ENCODE assay signal across 8 cellular contexts in the genomic region with DNA sequence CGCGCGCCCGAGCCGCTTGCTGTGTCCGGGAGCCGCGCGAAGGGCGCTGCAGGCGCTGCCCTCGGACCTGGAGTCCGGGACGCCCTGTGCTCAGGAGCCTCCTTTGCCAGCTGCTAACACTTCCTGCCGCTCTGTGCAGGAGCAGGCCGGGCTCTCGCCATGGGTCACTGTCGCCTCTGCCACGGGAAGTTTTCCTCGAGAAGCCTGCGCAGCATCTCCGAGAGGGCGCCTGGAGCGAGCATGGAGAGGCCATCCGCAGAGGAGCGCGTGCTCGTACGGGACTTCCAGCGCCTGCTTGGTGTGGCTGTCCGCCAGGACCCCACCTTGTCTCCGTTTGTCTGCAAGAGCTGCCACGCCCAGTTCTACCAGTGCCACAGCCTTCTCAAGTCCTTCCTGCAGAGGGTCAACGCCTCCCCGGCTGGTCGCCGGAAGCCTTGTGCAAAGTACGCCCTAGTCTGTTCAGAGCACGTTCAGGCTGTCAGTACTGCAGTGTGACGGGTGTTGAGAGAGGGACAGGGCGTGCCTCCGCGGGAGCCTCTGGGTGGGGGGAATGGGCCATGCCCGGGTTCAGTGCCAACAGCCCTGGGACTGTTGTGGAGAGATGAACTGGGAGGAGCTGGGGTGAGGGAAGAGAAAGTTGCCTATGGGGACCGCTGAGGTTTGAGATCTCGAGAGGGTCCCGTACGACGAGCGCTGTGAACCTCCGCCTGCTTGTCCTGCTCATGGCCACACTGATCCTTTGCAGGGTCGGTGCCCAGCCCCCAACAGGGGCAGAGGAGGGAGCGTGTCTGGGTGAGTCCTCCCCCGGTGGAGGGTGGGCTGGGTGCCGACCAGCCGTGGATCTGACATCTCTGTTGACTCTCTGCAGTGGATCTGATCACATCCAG. TPM values are rescaled to one million over a fixed set of nuclear protein-coding genes. Genes with fewer than 3 reads are reported as not detected.
DNase-seq lines count a peak whose midpoint lies in the region; ATAC-seq and TF ChIP-seq lines count a peak whose summit lies in the region.

No MANE protein-coding gene starts in this region.

- H3K36me3 ChIP-seq in SK-N-MC (ENCODE audit: insufficient read depth, low read length): no peaks in the 10 kb centered on the region; the same call in 1 of the 2 replicates

- peak overlapping the region; percentile 78 for H3K4me3 ChIP-seq in SK-N-MC
- peak overlapping the region; percentile 72 for H3K4me3 ChIP-seq in retinal pigment epithelial cell (ENCODE audit: low read length)

- H3K27ac Mint-ChIP-seq in CD4-positive, alpha-beta T cell: peak overlapping the region; percentile 98
- peak overlapping the region; percentile 84 to 93 for H3K27ac Mint-ChIP-seq in activated naive CD4-positive, alpha-beta T cell treated with anti-CD3 and anti-CD28 coated beads, Interleukin-2, amount 50 U/mL, for 72 hours

- H3K36me3 Mint-ChIP-seq in CD4-positive, alpha-beta T cell (ENCODE audit: low read depth): peaks cover 43% of the 10 kb centered on the region
- H3K36me3 Mint-ChIP-seq in activated naive CD4-positive, alpha-beta T cell treated with anti-CD3 and anti-CD28 coated beads, Interleukin-2, amount 50 U/mL, for 72 hours: peaks cover 16 to 17% of the 10 kb centered on the region in 2 donors

- H3K9ac ChIP-seq in SK-N-MC (ENCODE audit: insufficient read length): peak overlapping the region; percentile 37

- H3K27ac ChIP-seq in CD4-positive, alpha-beta T cell (ENCODE audit: low read depth, low read length): peak overlapping the region; percentile 94
- H3K27ac ChIP-seq in SK-N-MC: no peak overlapping the region

- H3K4me1 Mint-ChIP-seq in CD4-positive, alpha-beta T cell (ENCODE audit: low read depth): peaks cover 41% of the 10 kb centered on the region

- POLR2A ChIA-PET in CD4-positive, alpha-beta T cell (lab: Charles Lee): interaction anchor here (0.6 to 5.0 kb wide), 13 partner anchors 10 to 150 kb away, joined by 3 to 89 read pairs (median 5); a partner anchor contains a TSS

- CTCF ChIA-PET in CD4-positive, alpha-beta T cell (lab: Charles Lee): interaction anchor here (1.1 to 5.8 kb wide), 5 partner anchors 10 to 63 kb away, joined by 3 to 37 read pairs (median 6); a partner anchor contains a TSS

- DNase-seq in CD4-positive, alpha-beta T cell: peak; percentile 56 to 82 (median 74)
- DNase-seq in SK-N-MC (ENCODE audit: low read depth, low spot score): no peak
- DNase-seq in activated naive CD4-positive, alpha-beta T cell treated with anti-CD3 and anti-CD28 coated beads, Interleukin-2, amount 50 U/mL, for 72 hours (ENCODE audit: low spot score in 2 of 2): peak in 1 of 2 donors; percentile 70
- DNase-seq in left cardiac atrium: peak; percentile 90
- no peak for DNase-seq in retinal pigment epithelial cell (ENCODE audit: low read depth)
- no peak for DNase-seq in dedifferentiated amniotic fluid mesenchymal stem cell (ENCODE audit: extremely low spot score)

- H3K9me3 ChIP-seq in CD4-positive, alpha-beta T cell (ENCODE audit: control insufficient read depth, low read length): no peaks in the 10 kb centered on the region
- no peaks in the 10 kb centered on the region for H3K9me3 ChIP-seq in SK-N-MC (ENCODE audit: low read depth, low read length)

- no peak for TF ChIP-seq CTCF in CD4-positive, alpha-beta T cell (IDR thresholded peaks at IDR 0.05)
- no peak for TF ChIP-seq CTCF in retinal pigment epithelial cell (conservative IDR thresholded peaks at IDR 0.05; ENCODE audit: low read depth, low read length)

- H3K4me3 Mint-ChIP-seq in CD4-positive, alpha-beta T cell: peak overlapping the region; percentile 99

- H3K27me3 ChIP-seq in CD4-positive, alpha-beta T cell (ENCODE audit: control insufficient read depth, insufficient read depth, low read length): no peaks in the 10 kb centered on the region

- intact Hi-C loops in CD4-positive, alpha-beta T cell (cut with DNase I, micrococcal nuclease): loop anchor here (1.0 to 5.0 kb wide), 5 partner anchors 15 to 95 kb away; a partner anchor contains a TSS
- intact Hi-C loops in left cardiac atrium (cut with DNase I): no loop called here

- no peaks in the 10 kb centered on the region for H3K27me3 Mint-ChIP-seq in CD4-positive, alpha-beta T cell

- no peaks in the 10 kb centered on the region for H3K9me3 Mint-ChIP-seq in CD4-positive, alpha-beta T cell
- H3K9me3 Mint-ChIP-seq in activated naive CD4-positive, alpha-beta T cell treated with anti-CD3 and anti-CD28 coated beads, Interleukin-2, amount 50 U/mL, for 72 hours: no peaks in the 10 kb centered on the region

- peak; percentile 43 for ATAC-seq in CD4-positive, alpha-beta T cell (ENCODE audit: poor library complexity)
- peak; percentile 4 for ATAC-seq in HG02588 (IDR thresholded peaks at IDR 0.05; ENCODE audit: unreplicated experiment)
- peak; percentile 33 to 48 for ATAC-seq in activated naive CD4-positive, alpha-beta T cell treated with anti-CD3 and anti-CD28 coated beads, Interleukin-2, amount 50 U/mL, for 72 hours
- peak; percentile 9 to 21 for ATAC-seq in left cardiac atrium
- no peak for ATAC-seq in GM19023 (IDR thresholded peaks at IDR 0.05; ENCODE audit: unreplicated experiment)

RNA-seq across cellular contexts. Expression of a gene that starts 1.3 kb away (rescaled TPM):
- 100 to 1,000 TPM; 127 to 137 TPM for total RNA-seq in CD4-positive, alpha-beta T cell
- total RNA-seq in activated naive CD4-positive, alpha-beta T cell treated with anti-CD3 and anti-CD28 coated beads, Interleukin-2, amount 50 U/mL, for 72 hours: 10 to 100 TPM; 18.1 to 28.3 TPM
- 10 to 100 TPM; 11.9 to 18.2 TPM for total RNA-seq in left cardiac atrium

RNA-seq across cellular contexts. Expression of a gene that starts 1.9 kb away (rescaled TPM):
- total RNA-seq in CD4-positive, alpha-beta T cell: 10 to 100 TPM; 18.5 to 21.8 TPM
- total RNA-seq in activated naive CD4-positive, alpha-beta T cell treated with anti-CD3 and anti-CD28 coated beads, Interleukin-2, amount 50 U/mL, for 72 hours: 1 to 10 TPM; 2.2 to 2.4 TPM
- 10 to 100 TPM; 11.6 to 12.6 TPM for total RNA-seq in left cardiac atrium

RNA-seq across cellular contexts. Expression of a gene that starts 21.1 kb away (rescaled TPM):
- total RNA-seq in CD4-positive, alpha-beta T cell: 10 to 100 TPM; 26.1 to 28.3 TPM
- 1 to 10 TPM; 1.3 to 7.0 TPM for total RNA-seq in activated naive CD4-positive, alpha-beta T cell treated with anti-CD3 and anti-CD28 coated beads, Interleukin-2, amount 50 U/mL, for 72 hours
- 1 to 10 TPM; 4.5 to 7.1 TPM for total RNA-seq in left cardiac atrium

RNA-seq across cellular contexts. Expression of a gene that starts 36.1 kb away (rescaled TPM):
- 10 to 100 TPM; 58.9 to 62.8 TPM for total RNA-seq in CD4-positive, alpha-beta T cell
- total RNA-seq in activated naive CD4-positive, alpha-beta T cell treated with anti-CD3 and anti-CD28 coated beads, Interleukin-2, amount 50 U/mL, for 72 hours: 100 to 1,000 TPM in 1 of 2 donors, 10 to 100 TPM in 1; 97.3 to 151 TPM
- 10 to 100 TPM; 22.6 to 28.0 TPM for total RNA-seq in left cardiac atrium

Comparison
In these comparisons a context has a peak if more than half of its experiments do, and no peak if none do; other contexts are left out.
1. DNase-seq: peak in CD4-positive, alpha-beta T cell (10 of 10) and left cardiac atrium (single experiment); none in SK-N-MC (single experiment), retinal pigment epithelial cell (single experiment) and dedifferentiated amniotic fluid mesenchymal stem cell (single experiment).
2. RNA of a gene that starts 1.3 kb away (total RNA-seq): 127 to 137 TPM in CD4-positive, alpha-beta T cell; 18.1 to 28.3 TPM in activated naive CD4-positive, alpha-beta T cell treated with anti-CD3 and anti-CD28 coated beads, Interleukin-2, amount 50 U/mL, for 72 hours and 11.9 to 18.2 TPM in left cardiac atrium; every median in the first group is over 4 times any median in the second.
3. intact Hi-C loops: an anchor here in CD4-positive, alpha-beta T cell (1.0 to 5.0 kb wide); none called in left cardiac atrium.